ENCODE assay signal across 18 cellular contexts in the genomic region with DNA sequence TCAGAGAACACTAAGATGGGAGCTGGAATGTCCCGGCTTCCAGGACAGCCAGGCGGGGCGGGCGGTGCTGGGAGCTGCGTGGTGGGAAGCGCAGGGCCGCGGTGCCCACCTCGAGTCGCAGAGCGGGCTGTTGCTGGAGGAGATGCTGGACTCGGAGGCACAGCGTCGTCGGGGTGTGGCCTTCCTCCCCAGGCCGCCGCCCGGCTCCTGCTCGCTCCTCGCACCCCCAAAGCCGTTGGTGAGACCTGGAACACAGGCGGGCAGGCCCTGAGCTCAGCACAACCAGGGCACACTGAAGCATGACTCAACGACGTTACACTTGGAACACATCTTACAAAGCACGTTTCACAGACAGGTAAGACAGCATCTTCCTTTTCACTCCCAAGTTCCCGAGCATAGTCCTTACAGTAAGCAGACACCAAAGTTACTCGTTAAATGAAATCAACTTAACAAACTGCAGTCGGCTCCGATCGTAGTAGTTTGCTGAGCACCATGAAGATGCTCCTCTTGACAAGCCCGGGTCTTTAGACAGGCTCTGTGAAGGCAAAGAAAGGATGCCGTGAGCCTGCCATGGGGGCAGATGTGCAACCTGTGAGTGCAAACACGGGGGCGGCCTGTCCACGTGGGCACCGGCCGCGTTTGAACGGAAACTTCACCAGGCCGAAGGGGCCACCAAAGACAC. TPM values are rescaled to one million over a fixed set of nuclear protein-coding genes. Genes with fewer than 3 reads are reported as not detected.
A peak's percentile ranks its signal among the peaks of the same experiment; 100 is the strongest.
DNase-seq lines count a peak whose midpoint lies in the region; ATAC-seq and TF ChIP-seq lines count a peak whose summit lies in the region.
"Had no signal": no experiment of that assay in that cellular context is flagged by ENCODE, and none has a peak within 500 bp of the region (broad histone marks: within the 10 kb centered on the region; RNA-seq: fewer than 3 reads in every experiment).

No MANE protein-coding gene starts in this region.

- H3K27me3 ChIP-seq in CD4-positive, CD25-positive, alpha-beta regulatory T cell (ENCODE audit: control insufficient read depth, insufficient read depth, low read length) = no peaks in the 10 kb centered on the region
- no peaks in the 10 kb centered on the region for H3K27me3 ChIP-seq in H7 (ENCODE audit: control insufficient read depth, insufficient read depth, low read length)

- peaks cover 60% of the 10 kb centered on the region for H3K36me3 ChIP-seq in CD4-positive, CD25-positive, alpha-beta regulatory T cell (ENCODE audit: control insufficient read depth, insufficient read depth, low read length)
- peaks cover 2% of the 10 kb centered on the region for H3K36me3 ChIP-seq in H7 (replicated peaks; ENCODE audit: control insufficient read depth, insufficient read depth, low read length)

- TF ChIP-seq CTCF in chondrocyte (IDR thresholded peaks at IDR 0.05) (no peak), osteocyte (IDR thresholded peaks at IDR 0.05) (no peak)

- H3K4me3 ChIP-seq in CD4-positive, CD25-positive, alpha-beta regulatory T cell (ENCODE audit: low read depth, low read length) = no peak overlapping the region
- H3K4me3 ChIP-seq in H7 (ENCODE audit: insufficient read depth, low read depth, low read length) = no peak overlapping the region

- H3K27me3 Mint-ChIP-seq in CD4-positive, CD25-positive, alpha-beta regulatory T cell = no peaks in the 10 kb centered on the region
- H3K27me3 Mint-ChIP-seq in chondrocyte (ENCODE audit: low read depth) = no peaks in the 10 kb centered on the region
- no peaks in the 10 kb centered on the region for H3K27me3 Mint-ChIP-seq in osteocyte (ENCODE audit: unreplicated experiment)

- H3K4me1 ChIP-seq in CD4-positive, CD25-positive, alpha-beta regulatory T cell (ENCODE audit: control insufficient read depth, insufficient read depth, low read length, poor library complexity, severe bottlenecking) = peaks cover 5% of the 10 kb centered on the region

- H3K4me1 Mint-ChIP-seq in CD4-positive, CD25-positive, alpha-beta regulatory T cell = peaks cover 0 to 16% (median 4%) of the 10 kb centered on the region in 4 donors
- peaks cover 9% of the 10 kb centered on the region for H3K4me1 Mint-ChIP-seq in chondrocyte (ENCODE audit: low read depth)
- peaks cover 3% of the 10 kb centered on the region for H3K4me1 Mint-ChIP-seq in osteocyte (ENCODE audit: unreplicated experiment)

- no peak for DNase-seq in CD4-positive, CD25-positive, alpha-beta regulatory T cell
- DNase-seq in H7 (peak; percentile 57), chondrocyte (ENCODE audit: low spot score) (peak; percentile 71), osteocyte (ENCODE audit: extremely low spot score, unreplicated experiment) (no peak), SK-N-DZ (ENCODE audit: low spot score) (no peak)
- DNase-seq: DND-41, KBM-7, NCI-H1694 treated with DMSO at 0.1 percent for 48 hours, NCI-H2227 treated with DMSO at 0.1 percent for 48 hours, NCI-H510A treated with DMSO at 0.1 percent for 48 hours, NCI-H774, SHP77 had no signal

- H3K27ac ChIP-seq in CD4-positive, CD25-positive, alpha-beta regulatory T cell (ENCODE audit: insufficient read depth, low read length, poor library complexity, severe bottlenecking) = no peak overlapping the region
- H3K27ac ChIP-seq: C4-2B had no signal

- no peak for ATAC-seq in CD4-positive, CD25-positive, alpha-beta regulatory T cell (ENCODE audit: low read depth in 2 of 2)
- ATAC-seq in GM19397 (IDR thresholded peaks at IDR 0.05; ENCODE audit: unreplicated experiment) (no peak), HG02642 (IDR thresholded peaks at IDR 0.05; ENCODE audit: poor library complexity, unreplicated experiment) (no peak)
- ATAC-seq: HCT116, HepG2, SK-N-SH treated with all-trans-retinoic acid at 6 μM for 48 hours had no signal

- peak overlapping the region in 2 of 3 donors; percentile 10 to 55 for H3K27ac Mint-ChIP-seq in CD4-positive, CD25-positive, alpha-beta regulatory T cell
- H3K27ac Mint-ChIP-seq in chondrocyte (ENCODE audit: unreplicated experiment) (no peak overlapping the region), osteocyte (ENCODE audit: unreplicated experiment) (peak overlapping the region; percentile 10)

- peaks cover 12% of the 10 kb centered on the region for H3K36me3 Mint-ChIP-seq in CD4-positive, CD25-positive, alpha-beta regulatory T cell
- peaks cover 15% of the 10 kb centered on the region for H3K36me3 Mint-ChIP-seq in chondrocyte (ENCODE audit: low read depth)
- H3K36me3 Mint-ChIP-seq in osteocyte (ENCODE audit: unreplicated experiment) = peaks cover 23% of the 10 kb centered on the region

- peaks cover 0 to 2% (median 0%) of the 10 kb centered on the region in 7 donors for H3K9me3 Mint-ChIP-seq in CD4-positive, CD25-positive, alpha-beta regulatory T cell
- H3K9me3 Mint-ChIP-seq in chondrocyte (ENCODE audit: low read depth) (no peaks in the 10 kb centered on the region), osteocyte (ENCODE audit: unreplicated experiment) (no peaks in the 10 kb centered on the region)

- no peak overlapping the region for H3K4me3 Mint-ChIP-seq in CD4-positive, CD25-positive, alpha-beta regulatory T cell
- H3K4me3 Mint-ChIP-seq in chondrocyte (ENCODE audit: unreplicated experiment) = no peak overlapping the region
- no peak overlapping the region for H3K4me3 Mint-ChIP-seq in osteocyte (ENCODE audit: unreplicated experiment)

- no peaks in the 10 kb centered on the region for H3K9me3 ChIP-seq in CD4-positive, CD25-positive, alpha-beta regulatory T cell (ENCODE audit: control insufficient read depth in 2 of 2, low read length in 2 of 2)

RNA-seq across cellular contexts. Expression of gene BRD1, which starts 50.0 kb away (rescaled TPM):
- 133 TPM for total RNA-seq in CD4-positive, CD25-positive, alpha-beta regulatory T cell
- polyA plus RNA-seq in CD4-positive, CD25-positive, alpha-beta regulatory T cell = 1 to 10 TPM; 2.0 to 2.4 (median 2.2) TPM
- 24.9 and 29.5 TPM in 2 replicates for total RNA-seq in H7 (2014; rRNA removed; shearing (Covaris generic))
- total RNA-seq in chondrocyte = 27.7 to 29.5 TPM (median 29.5 TPM) in 3 replicates
- 34.3 and 40.6 TPM in 2 replicates for total RNA-seq in osteocyte
- polyA plus RNA-seq in SK-N-DZ (2014; cell fraction: cytosol; rRNA removed) = 32.5 and 43.0 TPM in 2 replicates
- polyA plus RNA-seq in SK-N-DZ (2014; cell fraction: nucleus; rRNA removed) = 51.0 and 58.3 TPM in 2 replicates

Comparison
In these comparisons a context has a peak if more than half of its experiments do, and no peak if none do; other contexts are left out.
1. DNase-seq: peak in H7 (single experiment) and chondrocyte (single experiment); none in CD4-positive, CD25-positive, alpha-beta regulatory T cell (0 of 3), osteocyte (single experiment) and SK-N-DZ (single experiment).